9 cellular contexts compared by ENCODE assay signal in the genomic region with DNA sequence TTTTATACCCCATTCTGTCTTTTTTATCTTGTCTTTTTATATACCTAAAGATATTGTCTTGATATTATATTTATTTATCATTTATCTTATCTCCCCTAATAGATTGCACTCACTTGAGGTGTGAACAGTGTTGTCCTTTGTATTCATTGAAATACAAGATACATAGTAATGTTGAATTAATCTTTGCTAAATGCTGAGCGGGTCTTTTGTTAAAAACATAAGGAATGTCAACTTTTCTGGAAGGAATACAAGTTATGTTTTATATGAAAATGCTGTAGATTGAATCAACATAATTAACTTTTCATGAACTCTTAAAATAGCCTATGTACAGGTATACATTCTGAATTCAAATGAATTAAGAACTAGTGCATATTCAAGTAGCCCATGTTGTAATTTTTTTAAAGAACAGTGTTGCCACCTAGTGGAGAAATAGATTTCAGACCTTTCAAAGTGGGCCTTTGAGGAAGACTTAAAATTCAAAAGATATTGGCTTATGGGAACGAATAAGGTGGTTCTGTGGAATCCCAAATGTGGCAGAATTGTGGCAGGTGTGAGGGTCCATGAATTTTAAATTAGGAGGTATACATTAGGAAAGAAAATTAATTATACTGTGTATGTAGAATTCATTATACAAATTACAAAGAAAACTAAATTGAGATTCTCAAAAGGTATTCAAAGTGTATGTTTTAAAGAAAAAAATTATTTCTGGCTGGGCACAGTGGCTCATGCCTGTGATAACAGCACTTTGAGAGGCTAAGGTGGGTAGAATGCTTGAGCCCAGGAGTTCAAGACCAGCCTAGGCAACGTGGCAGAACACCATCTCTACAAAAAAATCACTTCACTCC. TPM values are rescaled to one million over a fixed set of nuclear protein-coding genes. Genes with fewer than 3 reads are reported as not detected.
DNase-seq lines count a peak whose midpoint lies in the region; FAIRE-seq and TF ChIP-seq lines count a peak whose summit lies in the region.
"Had no signal": no experiment of that assay in that cellular context is flagged by ENCODE, and none has a peak within 500 bp of the region (broad histone marks: within the 10 kb centered on the region; RNA-seq: fewer than 3 reads in every experiment).

No MANE protein-coding gene starts in this region.

- no peaks in the 10 kb centered on the region for H3F3A ChIP-seq in Loucy (ENCODE audit: low read depth)
- H3F3A ChIP-seq in neural progenitor cell (ENCODE audit: low read depth): no peaks in the 10 kb centered on the region

- no peaks in the 10 kb centered on the region for H3K27me3 Mint-ChIP-seq in neural progenitor cell (ENCODE audit: insufficient read depth, low read depth)
- H3K27me3 Mint-ChIP-seq: CD8-positive, alpha-beta memory T cell had no signal

- dilution Hi-C loops in endothelial cell of umbilical vein (cut with MboI; ENCODE audit: extremely low pct_ligation_motif_present, low sequenced_read_pairs): no loop called here

- H2AFZ ChIP-seq in Loucy (ENCODE audit: low read length) (no peak overlapping the region), endothelial cell of umbilical vein (ENCODE audit: low read depth, low read length) (no peak overlapping the region), neural progenitor cell (replicated peaks) (no peak overlapping the region)

- H3K9me3 Mint-ChIP-seq in neural progenitor cell: no peaks in the 10 kb centered on the region
- H3K9me3 Mint-ChIP-seq: CD8-positive, alpha-beta memory T cell had no signal

- DNase-seq in SKM-1 (lab: John Stamatoyannopoulos, UW; ENCODE audit: unreplicated experiment) (peak; percentile 4), SKM-1 treated with dmso at 0.1 percent for 144 hours (lab: John Stamatoyannopoulos, UW; ENCODE audit: unreplicated experiment) (no peak), RPMI8226 (peak; percentile 39), endothelial cell of umbilical vein (ENCODE audit: low read depth, low spot score) (peak; percentile 76), neural progenitor cell (ENCODE audit: low spot score) (peak; percentile 52), UCSD-AML1 (lab: John Stamatoyannopoulos, UW; ENCODE audit: unreplicated experiment) (no peak), activated T-cell treated with anti-CD3 and anti-CD28 coated beads for 4 hours (no peak)

- CTCF ChIA-PET in endothelial cell of umbilical vein (lab: Charles Lee): interaction anchor here (0.8 to 1.3 kb wide), 4 partner anchors 13 to 310 kb away, joined by 3 read pairs; a partner anchor contains a TSS

- H3K27ac ChIP-seq in endothelial cell of umbilical vein (ENCODE audit: insufficient read depth, low read depth, low read length): no peak overlapping the region
- H3K27ac ChIP-seq in neural progenitor cell: no peak overlapping the region

- H3K4me3 ChIP-seq in Loucy (ENCODE audit: low read length, poor library complexity, severe bottlenecking) (no peak overlapping the region), endothelial cell of umbilical vein (replicated peaks in 1 of 3; ENCODE audit: insufficient read depth in 1 of 3, low read depth in 1 of 3, low read length in 3 of 3) (no peak overlapping the region), neural progenitor cell (no peak overlapping the region)

- H3K9ac ChIP-seq in Loucy (ENCODE audit: low read depth, low read length, poor library complexity, severe bottlenecking) (no peak overlapping the region), endothelial cell of umbilical vein (replicated peaks; ENCODE audit: extremely low read depth, insufficient read depth, low read length) (no peak overlapping the region), neural progenitor cell (no peak overlapping the region)

- no peak for TF ChIP-seq POLR2A in endothelial cell of umbilical vein (IDR thresholded peaks at IDR 0.05; ENCODE audit: low read depth, low read length)

- H3K9me2 ChIP-seq in Loucy (replicated peaks; ENCODE audit: low read depth, low read length): no peaks in the 10 kb centered on the region

- peak; percentile 77 for FAIRE-seq in endothelial cell of umbilical vein (lab: Jason Lieb, UNC)

- H3K36me3 Mint-ChIP-seq in neural progenitor cell: no peaks in the 10 kb centered on the region

- no peak overlapping the region for H3K4me3 Mint-ChIP-seq in neural progenitor cell
- H3K4me3 Mint-ChIP-seq: CD8-positive, alpha-beta memory T cell had no signal

- POLR2A ChIA-PET in endothelial cell of umbilical vein (lab: Charles Lee): no interaction called here

- H3K9me3 ChIP-seq in Loucy (ENCODE audit: insufficient read depth, low read depth, low read length) (no peaks in the 10 kb centered on the region), endothelial cell of umbilical vein (replicated peaks; ENCODE audit: control insufficient read depth, insufficient read depth, low read length) (no peaks in the 10 kb centered on the region), neural progenitor cell (ENCODE audit: low read depth) (no peaks in the 10 kb centered on the region)

- H3K36me3 ChIP-seq in Loucy (ENCODE audit: insufficient read depth, low read length): no peaks in the 10 kb centered on the region
- no peaks in the 10 kb centered on the region for H3K36me3 ChIP-seq in endothelial cell of umbilical vein (ENCODE audit: control insufficient read depth in 2 of 2, extremely low read depth in 1 of 2, insufficient read depth in 2 of 2, low read length in 2 of 2)
- no peaks in the 10 kb centered on the region for H3K36me3 ChIP-seq in neural progenitor cell

- H3K9me1 ChIP-seq in endothelial cell of umbilical vein (replicated peaks; ENCODE audit: control insufficient read depth, extremely low read depth, insufficient read depth, low read length): no peaks in the 10 kb centered on the region

- H3K4me1 ChIP-seq in Loucy (ENCODE audit: insufficient read depth, low read length, poor library complexity, severe bottlenecking) (no peaks in the 10 kb centered on the region), endothelial cell of umbilical vein (ENCODE audit: control insufficient read depth, extremely low read depth, insufficient read depth, low read length) (no peaks in the 10 kb centered on the region), neural progenitor cell (no peaks in the 10 kb centered on the region)

- H3K4me2 ChIP-seq in Loucy (ENCODE audit: low read depth, low read length, poor library complexity, severe bottlenecking) (no peak overlapping the region), endothelial cell of umbilical vein (ENCODE audit: insufficient read depth, low read length) (no peak overlapping the region), neural progenitor cell (no peak overlapping the region)

- intact Hi-C loops in endothelial cell of umbilical vein (cut with micrococcal nuclease): loop anchor here (2.0 to 5.0 kb wide), 3 partner anchors 86 to 529 kb away; a partner anchor contains a TSS

- no peaks in the 10 kb centered on the region for H3K4me1 Mint-ChIP-seq in neural progenitor cell
- H3K4me1 Mint-ChIP-seq: CD8-positive, alpha-beta memory T cell had no signal

- H3K27me3 ChIP-seq in Loucy (ENCODE audit: insufficient read depth, low read length, poor library complexity, severe bottlenecking) (no peaks in the 10 kb centered on the region), endothelial cell of umbilical vein (ENCODE audit: control insufficient read depth in 2 of 2, insufficient read depth in 2 of 2, low read length in 2 of 2) (no peaks in the 10 kb centered on the region), neural progenitor cell (no peaks in the 10 kb centered on the region)

- H3K79me2 ChIP-seq in Loucy (ENCODE audit: insufficient read depth, low read length) (no peaks in the 10 kb centered on the region), endothelial cell of umbilical vein (ENCODE audit: control insufficient read depth, insufficient read depth, low read length) (no peaks in the 10 kb centered on the region), neural progenitor cell (ENCODE audit: low read depth) (no peaks in the 10 kb centered on the region)

- TF ChIP-seq CTCF in Loucy (conservative IDR thresholded peaks at IDR 0.05; ENCODE audit: low read length) (peak; percentile 81), endothelial cell of umbilical vein (IDR thresholded peaks at IDR 0.05; ENCODE audit: extremely low read depth in 1 of 2, insufficient read depth in 1 of 2, low read depth in 1 of 2, low read length in 2 of 2) (peak; percentile 39 to 42), neural progenitor cell (IDR thresholded peaks at IDR 0.05) (peak; percentile 87)

- no peak overlapping the region for H3K27ac Mint-ChIP-seq in neural progenitor cell

- BruUV-seq in endothelial cell of umbilical vein (replicated peaks; lab: Mats Ljungman, UMichigan): no TSS peak

- H4K20me1 ChIP-seq in Loucy (ENCODE audit: insufficient read depth, low read length, poor library complexity, severe bottlenecking) (no peaks in the 10 kb centered on the region), endothelial cell of umbilical vein (replicated peaks; ENCODE audit: control insufficient read depth, extremely low read depth, insufficient read depth, low read length) (no peaks in the 10 kb centered on the region), neural progenitor cell (ENCODE audit: low read depth) (no peaks in the 10 kb centered on the region)

RNA-seq across cellular contexts. Expression of a gene that starts 19.1 kb away (rescaled TPM):
- total RNA-seq in endothelial cell of umbilical vein: 2.2 and 2.3 TPM in 2 replicates
- polyA plus RNA-seq in endothelial cell of umbilical vein: 0.54 and 0.63 TPM in 2 replicates
- polyA plus RNA-seq in endothelial cell of umbilical vein (2011; cell fraction: cytosol; rRNA removed): 0.80 and 0.92 TPM in 2 replicates
- 1.5 and 3.4 TPM in 2 replicates for polyA plus RNA-seq in endothelial cell of umbilical vein (2011; cell fraction: nucleus; rRNA removed)
- 2.1 and 3.1 TPM in 2 replicates for polyA plus RNA-seq in endothelial cell of umbilical vein (2012)
- 0.41 and 1.0 TPM in 2 replicates for polyA minus RNA-seq in endothelial cell of umbilical vein
- polyA minus RNA-seq in endothelial cell of umbilical vein (2011; cell fraction: cytosol; rRNA and poly(A)+ RNA removed): 0.92 TPM
- 0.77 and 1.1 TPM in 2 replicates for polyA minus RNA-seq in endothelial cell of umbilical vein (2011; cell fraction: nucleus; rRNA and poly(A)+ RNA removed)
- 2.0 and 4.6 TPM in 2 replicates for total RNA-seq in neural progenitor cell (ENCODE audit: low replicate concordance)

RNA-seq across cellular contexts. Expression of a gene that starts 19.1 kb away (rescaled TPM):
- total RNA-seq in endothelial cell of umbilical vein (13.0 and 14.7 TPM in 2 replicates), neural progenitor cell (ENCODE audit: low replicate concordance) (12.7 and 13.4 TPM in 2 replicates)
- polyA plus RNA-seq in endothelial cell of umbilical vein: 8.4 TPM in 2 replicates
- polyA plus RNA-seq in endothelial cell of umbilical vein (2011; cell fraction: cytosol; rRNA removed): 7.4 and 7.6 TPM in 2 replicates
- polyA plus RNA-seq in endothelial cell of umbilical vein (2011; cell fraction: nucleus; rRNA removed): 17.5 and 22.7 TPM in 2 replicates
- polyA plus RNA-seq in endothelial cell of umbilical vein (2012): 8.8 and 9.0 TPM in 2 replicates
- 14.5 and 17.3 TPM in 2 replicates for polyA minus RNA-seq in endothelial cell of umbilical vein
- 3.2 TPM for polyA minus RNA-seq in endothelial cell of umbilical vein (2011; cell fraction: cytosol; rRNA and poly(A)+ RNA removed)
- 9.0 and 11.1 TPM in 2 replicates for polyA minus RNA-seq in endothelial cell of umbilical vein (2011; cell fraction: nucleus; rRNA and poly(A)+ RNA removed)

RNA-seq across cellular contexts. Expression of a gene that starts 46.0 kb away (rescaled TPM):
- total RNA-seq in endothelial cell of umbilical vein (7.3 and 10.2 TPM in 2 replicates), neural progenitor cell (ENCODE audit: low replicate concordance) (52.0 and 64.0 TPM in 2 replicates)
- polyA plus RNA-seq in endothelial cell of umbilical vein: 5.1 and 5.2 TPM in 2 replicates
- 8.2 and 8.5 TPM in 2 replicates for polyA plus RNA-seq in endothelial cell of umbilical vein (2011; cell fraction: cytosol; rRNA removed)
- polyA plus RNA-seq in endothelial cell of umbilical vein (2011; cell fraction: nucleus; rRNA removed): 5.5 and 6.1 TPM in 2 replicates
- polyA plus RNA-seq in endothelial cell of umbilical vein (2012): 3.4 and 7.7 TPM in 2 replicates
- polyA minus RNA-seq in endothelial cell of umbilical vein: 21.2 and 23.3 TPM in 2 replicates
- 6.7 TPM for polyA minus RNA-seq in endothelial cell of umbilical vein (2011; cell fraction: cytosol; rRNA and poly(A)+ RNA removed)
- polyA minus RNA-seq in endothelial cell of umbilical vein (2011; cell fraction: nucleus; rRNA and poly(A)+ RNA removed): 2.6 and 5.4 TPM in 2 replicates

RNA-seq across cellular contexts. Expression of a gene that starts 46.5 kb away (rescaled TPM):
- total RNA-seq in endothelial cell of umbilical vein (9.7 and 10.5 TPM in 2 replicates), neural progenitor cell (ENCODE audit: low replicate concordance) (16.4 and 25.7 TPM in 2 replicates)
- polyA plus RNA-seq in endothelial cell of umbilical vein: 4.8 and 6.6 TPM in 2 replicates
- 8.4 and 8.7 TPM in 2 replicates for polyA plus RNA-seq in endothelial cell of umbilical vein (2011; cell fraction: cytosol; rRNA removed)
- 5.2 and 7.5 TPM in 2 replicates for polyA plus RNA-seq in endothelial cell of umbilical vein (2011; cell fraction: nucleus; rRNA removed)
- 4.6 and 8.3 TPM in 2 replicates for polyA plus RNA-seq in endothelial cell of umbilical vein (2012)
- 7.2 and 10.6 TPM in 2 replicates for polyA minus RNA-seq in endothelial cell of umbilical vein
- polyA minus RNA-seq in endothelial cell of umbilical vein (2011; cell fraction: cytosol; rRNA and poly(A)+ RNA removed): 4.6 TPM
- polyA minus RNA-seq in endothelial cell of umbilical vein (2011; cell fraction: nucleus; rRNA and poly(A)+ RNA removed): 7.4 and 10.2 TPM in 2 replicates

Comparison
In these comparisons a context has a peak if more than half of its experiments do, and no peak if none do; other contexts are left out.
1. DNase-seq: peak in SKM-1 (single experiment), RPMI8226 (single experiment), endothelial cell of umbilical vein (single experiment) and neural progenitor cell (single experiment); none in SKM-1 treated with dmso at 0.1 percent for 144 hours (single experiment), UCSD-AML1 (single experiment) and activated T-cell treated with anti-CD3 and anti-CD28 coated beads for 4 hours (single experiment).
2. Peak in every context shown above with its lines, with median percentiles within 50 percentile points of each other: CTCF ChIP-seq.